In genomic region chr11:72716291-72716690, GRCh38 we compare ENCODE assay signal across 17 cellular contexts. TPM values are rescaled to one million over a fixed set of nuclear protein-coding genes. Genes with fewer than 3 reads are reported as not detected.
DNase-seq lines count a peak whose midpoint lies in the region; ATAC-seq and TF ChIP-seq lines count a peak whose summit lies in the region.
"Had no signal": no experiment of that assay in that cellular context is flagged by ENCODE, and none has a peak within 500 bp of the region (broad histone marks: within the 10 kb centered on the region; RNA-seq: fewer than 3 reads in every experiment).

No MANE protein-coding gene starts in this region.

- H3K4me1 ChIP-seq in gastroesophageal sphincter (peaks cover 0 to 92% (median 29%) of the 10 kb centered on the region in 3 donors), PC-9 (replicated peaks; ENCODE audit: insufficient read depth) (peaks cover 8% of the 10 kb centered on the region; the same call in 1 of the 2 replicates)

- H3K27ac ChIP-seq in neural cell (ENCODE audit: low read length), result peak overlapping the region; percentile 44
- H3K27ac ChIP-seq in gastroesophageal sphincter, result peak overlapping the region in 2 of 4 donors; percentile 14 to 26
- no peak overlapping the region for H3K27ac ChIP-seq in PC-9
- H3K27ac ChIP-seq: breast epithelium, suprapubic skin had no signal

- H3K79me2 ChIP-seq in neural cell (replicated peaks; ENCODE audit: insufficient read depth, low read length), result no peaks in the 10 kb centered on the region
- H3K79me2 ChIP-seq in PC-9 (ENCODE audit: low read depth), result peaks cover 26% of the 10 kb centered on the region

- TF ChIP-seq EP300 in neural cell (conservative IDR thresholded peaks at IDR 0.05; ENCODE audit: poor library complexity, severe bottlenecking) (no peak), gastroesophageal sphincter (IDR thresholded peaks at IDR 0.05) (no peak)

- H3F3A ChIP-seq in neural cell (ENCODE audit: insufficient read depth, low read length, poor library complexity, severe bottlenecking), result no peaks in the 10 kb centered on the region
- peaks cover 7% of the 10 kb centered on the region; the same call in 1 of the 2 replicates for H3F3A ChIP-seq in PC-9 (ENCODE audit: insufficient read depth, low read depth)

- no peaks in the 10 kb centered on the region for H3K27me3 ChIP-seq in neural cell (ENCODE audit: insufficient read depth, low read depth, low read length)
- H3K27me3 ChIP-seq in gastroesophageal sphincter, result no peaks in the 10 kb centered on the region
- no peaks in the 10 kb centered on the region for H3K27me3 ChIP-seq in PC-9 (ENCODE audit: insufficient read depth, low read depth)
- H3K27me3 ChIP-seq: breast epithelium, suprapubic skin had no signal

- intact Hi-C loops in PC-9 (cut with micrococcal nuclease; ENCODE audit: unreplicated experiment), result no loop called here

- peaks cover 20% of the 10 kb centered on the region for H3K36me3 Mint-ChIP-seq in central memory CD8-positive, alpha-beta T cell (ENCODE audit: insufficient read depth)
- H3K36me3 Mint-ChIP-seq: IgD-negative memory B cell had no signal

- no peak for ATAC-seq in central memory CD8-positive, alpha-beta T cell (replicated peaks; ENCODE audit: extremely low read depth, poor library complexity, severe bottlenecking)
- ATAC-seq in gastroesophageal sphincter (no peak), HG03196 (IDR thresholded peaks at IDR 0.05; ENCODE audit: unreplicated experiment) (no peak), GM21367 (IDR thresholded peaks at IDR 0.05; ENCODE audit: unreplicated experiment) (no peak)
- ATAC-seq: esophagus mucosa, PC-3 had no signal

- TF ChIP-seq POLR2A in gastroesophageal sphincter (IDR thresholded peaks at IDR 0.05), result no peak

- no TSS peak for BruUV-seq in PC-9 (replicated peaks; lab: Mats Ljungman, UMichigan)

- H2AFZ ChIP-seq in neural cell (ENCODE audit: low read depth, low read length) (no peak overlapping the region), PC-9 (no peak overlapping the region)

- TF ChIP-seq RAD21 in neural cell (conservative IDR thresholded peaks at IDR 0.05), result peak; percentile 19

- TF ChIP-seq CTCF in neural cell (IDR thresholded peaks at IDR 0.05; ENCODE audit: poor library complexity, severe bottlenecking) (no peak), gastroesophageal sphincter (IDR thresholded peaks at IDR 0.05) (no peak), PC-9 (conservative IDR thresholded peaks at IDR 0.05) (no peak)

- DNase-seq in DMS 273 treated with DMSO at 0.1 percent for 48 hours (lab: John Stamatoyannopoulos, UW) (peak; percentile 31), NCI-H2107 (lab: John Stamatoyannopoulos, UW) (peak; percentile 10), PC-9 (no peak)
- DNase-seq in central memory CD8-positive, alpha-beta T cell (ENCODE audit: low spot score in 2 of 2), result no peak
- DNase-seq: activated CD4-positive, alpha-beta T cell treated with anti-CD3 and anti-CD28 coated beads, Interleukin-2, amount 50 U/mL, for 1 hour; activated effector memory CD4-positive, alpha-beta T cell treated with Interleukin-2 at 50 U/mL for 16 hours; NCI-H187; PC-3 had no signal

- H3K9me3 ChIP-seq in neural cell (ENCODE audit: low read length), result no peaks in the 10 kb centered on the region
- no peaks in the 10 kb centered on the region for H3K9me3 ChIP-seq in gastroesophageal sphincter
- H3K9me3 ChIP-seq in PC-9 (ENCODE audit: insufficient read depth, low read depth), result no peaks in the 10 kb centered on the region
- H3K9me3 ChIP-seq: breast epithelium, suprapubic skin had no signal

- POLR2A ChIA-PET in PC-9 (lab: Charles Lee; ENCODE audit: unreplicated experiment), result no interaction called here

- CTCF ChIA-PET in PC-9 (lab: Charles Lee), result no interaction called here

- peak overlapping the region; percentile 27 for H3K9ac ChIP-seq in neural cell (ENCODE audit: low read length)

- peaks cover 70% of the 10 kb centered on the region for H3K4me1 Mint-ChIP-seq in central memory CD8-positive, alpha-beta T cell

- peak overlapping the region; percentile 53 for H3K27ac Mint-ChIP-seq in central memory CD8-positive, alpha-beta T cell (ENCODE audit: low read depth)
- H3K27ac Mint-ChIP-seq: T-helper 1 cell treated with Interleukin-12 subunit alpha and Interleukin-12 subunit beta and Interleukin-4 antibody, amounts not matched to agents 30 μg/mL and 1 μg/mL, for 36 hours had no signal

- no peaks in the 10 kb centered on the region for H3K9me2 ChIP-seq in neural cell (ENCODE audit: insufficient read depth, low read length)
- H3K9me2 ChIP-seq in PC-9 (ENCODE audit: insufficient read depth), result no peaks in the 10 kb centered on the region

- H3K36me3 ChIP-seq in neural cell (ENCODE audit: insufficient read depth, low read length), result no peaks in the 10 kb centered on the region
- H3K36me3 ChIP-seq in gastroesophageal sphincter, result peaks cover 0 to 41% of the 10 kb centered on the region in 2 donors
- H3K36me3 ChIP-seq in PC-9 (ENCODE audit: low read depth), result no peaks in the 10 kb centered on the region
- H3K36me3 ChIP-seq: breast epithelium had no signal

- H3K27me3 Mint-ChIP-seq in central memory CD8-positive, alpha-beta T cell, result no peaks in the 10 kb centered on the region
- H3K27me3 Mint-ChIP-seq: IgD-negative memory B cell had no signal

- no peaks in the 10 kb centered on the region for H4K20me1 ChIP-seq in neural cell (ENCODE audit: insufficient read depth)
- H4K20me1 ChIP-seq in PC-9 (ENCODE audit: insufficient read depth), result peaks cover 33% of the 10 kb centered on the region

- H3K4me3 ChIP-seq in neural cell (ENCODE audit: low read length) (peak overlapping the region; percentile 9), gastroesophageal sphincter (no peak overlapping the region), PC-9 (no peak overlapping the region)
- H3K4me3 ChIP-seq: breast epithelium, suprapubic skin had no signal

- H3K9me3 Mint-ChIP-seq in central memory CD8-positive, alpha-beta T cell, result no peaks in the 10 kb centered on the region
- H3K9me3 Mint-ChIP-seq: IgD-negative memory B cell; T-helper 1 cell treated with Interleukin-12 subunit alpha and Interleukin-12 subunit beta and Interleukin-4 antibody, amounts not matched to agents 30 μg/mL and 1 μg/mL, for 36 hours had no signal

- H3K4me2 ChIP-seq in neural cell (ENCODE audit: low read length), result no peak overlapping the region
- H3K4me2 ChIP-seq in PC-9, result no peak overlapping the region

- 17 to 33% methylated on average over 1 to 3 of the region's 7 CpGs for WGBS in gastroesophageal sphincter (ENCODE audit: low coverage in 1 of 2), 2 donors

- H3K4me3 Mint-ChIP-seq in central memory CD8-positive, alpha-beta T cell, result no peak overlapping the region
- H3K4me3 Mint-ChIP-seq: IgD-negative memory B cell; T-helper 1 cell treated with Interleukin-12 subunit alpha and Interleukin-12 subunit beta and Interleukin-4 antibody, amounts not matched to agents 30 μg/mL and 1 μg/mL, for 36 hours had no signal

TF ChIP-seq in neural cell, 6 proteins besides CTCF, POLR2A, EP300 and RAD21:
- TF ChIP-seq SMC3 (conservative IDR thresholded peaks at IDR 0.05; ENCODE audit: poor library complexity), result no peak
- TF ChIP-seq, protein P1, sequence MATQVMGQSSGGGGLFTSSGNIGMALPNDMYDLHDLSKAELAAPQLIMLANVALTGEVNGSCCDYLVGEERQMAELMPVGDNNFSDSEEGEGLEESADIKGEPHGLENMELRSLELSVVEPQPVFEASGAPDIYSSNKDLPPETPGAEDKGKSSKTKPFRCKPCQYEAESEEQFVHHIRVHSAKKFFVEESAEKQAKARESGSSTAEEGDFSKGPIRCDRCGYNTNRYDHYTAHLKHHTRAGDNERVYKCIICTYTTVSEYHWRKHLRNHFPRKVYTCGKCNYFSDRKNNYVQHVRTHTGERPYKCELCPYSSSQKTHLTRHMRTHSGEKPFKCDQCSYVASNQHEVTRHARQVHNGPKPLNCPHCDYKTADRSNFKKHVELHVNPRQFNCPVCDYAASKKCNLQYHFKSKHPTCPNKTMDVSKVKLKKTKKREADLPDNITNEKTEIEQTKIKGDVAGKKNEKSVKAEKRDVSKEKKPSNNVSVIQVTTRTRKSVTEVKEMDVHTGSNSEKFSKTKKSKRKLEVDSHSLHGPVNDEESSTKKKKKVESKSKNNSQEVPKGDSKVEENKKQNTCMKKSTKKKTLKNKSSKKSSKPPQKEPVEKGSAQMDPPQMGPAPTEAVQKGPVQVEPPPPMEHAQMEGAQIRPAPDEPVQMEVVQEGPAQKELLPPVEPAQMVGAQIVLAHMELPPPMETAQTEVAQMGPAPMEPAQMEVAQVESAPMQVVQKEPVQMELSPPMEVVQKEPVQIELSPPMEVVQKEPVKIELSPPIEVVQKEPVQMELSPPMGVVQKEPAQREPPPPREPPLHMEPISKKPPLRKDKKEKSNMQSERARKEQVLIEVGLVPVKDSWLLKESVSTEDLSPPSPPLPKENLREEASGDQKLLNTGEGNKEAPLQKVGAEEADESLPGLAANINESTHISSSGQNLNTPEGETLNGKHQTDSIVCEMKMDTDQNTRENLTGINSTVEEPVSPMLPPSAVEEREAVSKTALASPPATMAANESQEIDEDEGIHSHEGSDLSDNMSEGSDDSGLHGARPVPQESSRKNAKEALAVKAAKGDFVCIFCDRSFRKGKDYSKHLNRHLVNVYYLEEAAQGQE (IDR thresholded peaks at IDR 0.05; ENCODE audit: borderline replicate concordance), result no peak
- TF ChIP-seq EZH2 (IDR thresholded peaks at IDR 0.05; ENCODE audit: borderline replicate concordance, insufficient read depth, low read length, poor library complexity, severe bottlenecking), result no peak
- peak; percentile 75 for TF ChIP-seq MXI1 (conservative IDR thresholded peaks at IDR 0.05; ENCODE audit: poor library complexity, severe bottlenecking)
TF ChIP-seq in neural cell: peak in this region for 1.

RNA-seq across cellular contexts. Expression of gene ARAP1, which starts 35.9 kb away (rescaled TPM):
- 1.8 and 3.5 TPM in 2 replicates for polyA plus RNA-seq in neural cell
- polyA minus RNA-seq in neural cell, result 0.49 and 1.3 TPM in 2 replicates
- 100 to 1,000 TPM in 2 of 4 donors, 10 to 100 TPM in 2; 72.4 to 125 (median 95.1) TPM for total RNA-seq in gastroesophageal sphincter
- total RNA-seq in PC-9 (2021), result 151 and 184 TPM in 2 replicates

RNA-seq across cellular contexts. Expression of gene PDE2A, which starts 42.1 kb away (rescaled TPM):
- 11.6 and 18.6 TPM in 2 replicates for polyA plus RNA-seq in neural cell
- polyA minus RNA-seq in neural cell, result 8.3 TPM in 2 replicates
- total RNA-seq in gastroesophageal sphincter (10 to 100 TPM; 31.6 to 54.2 (median 35.4) TPM), PC-9 (2021) (9.6 and 12.0 TPM in 2 replicates)
- polyA plus RNA-seq: IgD-negative memory B cell had no signal

Comparison
In these comparisons a context has a peak if more than half of its experiments do, and no peak if none do; other contexts are left out.
1. DNase-seq: peak in DMS 273 treated with DMSO at 0.1 percent for 48 hours (single experiment) and NCI-H2107 (single experiment); none in central memory CD8-positive, alpha-beta T cell (0 of 2) and PC-9 (0 of 2).